In the genomic region with DNA sequence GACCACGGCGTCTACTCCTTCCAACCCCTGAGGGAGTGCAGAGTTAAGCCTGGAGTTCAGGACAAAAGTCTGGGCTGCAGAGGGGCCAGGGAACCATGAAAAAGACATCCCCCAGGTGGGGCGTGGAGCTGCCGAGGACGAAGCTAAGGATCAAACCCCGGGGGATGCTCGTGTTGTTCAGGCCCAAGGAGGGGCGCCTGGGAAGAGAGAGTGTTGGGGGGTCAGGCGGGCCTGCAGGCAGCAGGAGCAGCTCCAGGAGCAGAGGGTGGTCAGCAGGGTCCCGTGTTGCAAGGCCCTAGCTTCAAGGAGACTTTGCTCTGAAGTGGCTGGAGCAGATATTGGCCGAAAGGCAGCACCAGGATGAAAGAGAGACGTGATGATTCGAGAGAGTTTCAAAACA, we compare ENCODE assay signal across 18 cellular contexts. TPM values are rescaled to one million over a fixed set of nuclear protein-coding genes. Genes with fewer than 3 reads are reported as not detected.
DNase-seq lines count a peak whose midpoint lies in the region; TF ChIP-seq lines count a peak whose summit lies in the region.
"Had no signal": no experiment of that assay in that cellular context is flagged by ENCODE, and none has a peak within 500 bp of the region (broad histone marks: within the 10 kb centered on the region; RNA-seq: fewer than 3 reads in every experiment).

No MANE protein-coding gene starts in this region.

- no peaks in the 10 kb centered on the region for H3K27me3 ChIP-seq in neuronal stem cell (ENCODE audit: control insufficient read depth in 3 of 3, insufficient read depth in 3 of 3, low read depth in 1 of 3, low read length in 3 of 3)
- peaks cover 7% of the 10 kb centered on the region for H3K27me3 ChIP-seq in colonic mucosa

- peak overlapping the region; percentile 35 for H2BK5ac ChIP-seq in neuronal stem cell (ENCODE audit: low read length)

- no peak overlapping the region for H2BK12ac ChIP-seq in neuronal stem cell (ENCODE audit: low read length)

- no peak overlapping the region for H3K23ac ChIP-seq in neuronal stem cell (ENCODE audit: low read depth, low read length, poor library complexity)

- peak overlapping the region in 1 of 2 donors; percentile 65 for H3K4me3 Mint-ChIP-seq in CD14-positive monocyte
- H3K4me3 Mint-ChIP-seq: IgD-negative memory B cell had no signal

- peaks cover 4 to 11% of the 10 kb centered on the region in 2 donors for H3K36me3 Mint-ChIP-seq in CD14-positive monocyte
- H3K36me3 Mint-ChIP-seq: IgD-negative memory B cell had no signal

- H3K14ac ChIP-seq in neuronal stem cell (ENCODE audit: low read length): no peak overlapping the region

- H3K18ac ChIP-seq in neuronal stem cell (ENCODE audit: low read length): peak overlapping the region; percentile 20

- H3K27ac ChIP-seq in epithelial cell of prostate (peak overlapping the region; percentile 53), neuronal stem cell (replicated peaks; ENCODE audit: low read length) (no peak overlapping the region), coronary artery (no peak overlapping the region), colonic mucosa (no peak overlapping the region)

- H3K4me1 Mint-ChIP-seq in CD14-positive monocyte: peaks cover 33% of the 10 kb centered on the region

- H3K9me3 Mint-ChIP-seq in CD14-positive monocyte: peaks cover 0 to 11% (median 5%) of the 10 kb centered on the region in 7 donors

- peak overlapping the region; percentile 34 for H2BK15ac ChIP-seq in neuronal stem cell (ENCODE audit: low read length)

- H2AK5ac ChIP-seq in neuronal stem cell (ENCODE audit: low read depth, low read length): no peak overlapping the region

- H3K9ac ChIP-seq in neuronal stem cell (ENCODE audit: low read depth, low read length, poor library complexity) (no peak overlapping the region), colonic mucosa (ENCODE audit: low read depth in 2 of 2, low read length in 2 of 2) (no peak overlapping the region)
- H3K9ac ChIP-seq: SK-N-SH had no signal

- no peak for TF ChIP-seq CTCF in CD14-positive monocyte (IDR thresholded peaks at IDR 0.05)
- no peak for TF ChIP-seq CTCF in coronary artery (IDR thresholded peaks at IDR 0.05)
- no peak for TF ChIP-seq CTCF in colonic mucosa (IDR thresholded peaks at IDR 0.05)

- H3K27ac Mint-ChIP-seq in CD14-positive monocyte: peak overlapping the region; percentile 35 to 95 (median 54)
- H3K27ac Mint-ChIP-seq: IgD-negative memory B cell had no signal

- H3K27me3 Mint-ChIP-seq in CD14-positive monocyte (ENCODE audit: low read depth in 3 of 3): peaks cover 36 to 66% (median 40%) of the 10 kb centered on the region in 3 donors

- no peak overlapping the region for H3K4me2 ChIP-seq in neuronal stem cell (ENCODE audit: insufficient read depth, low read length, poor library complexity, severe bottlenecking)
- H3K4me2 ChIP-seq: SK-N-SH had no signal

- H3K4ac ChIP-seq in neuronal stem cell (ENCODE audit: low read length): no peak overlapping the region

- no peak overlapping the region for H2AFZ ChIP-seq in neuronal stem cell (ENCODE audit: low read length)

- no CpG with 5 or more reads among the region's 13 CpGs for WGBS in neuronal stem cell (ENCODE audit: extremely low coverage in 2 of 2, insufficient read length in 2 of 2, insufficient replicate concordance in 1 of 2), 2 donors

- no peak overlapping the region for H4K8ac ChIP-seq in neuronal stem cell (ENCODE audit: low read depth, low read length)

- DNase-seq in CD14-positive monocyte (ENCODE audit: low spot score) (no peak), MV-4-11 (lab: John Stamatoyannopoulos, UW) (peak; percentile 8), epithelial cell of prostate (ENCODE audit: low read depth, low spot score) (no peak), neuronal stem cell (ENCODE audit: low spot score) (no peak), coronary artery (ENCODE audit: low spot score) (no peak), NCI-H2029 (lab: John Stamatoyannopoulos, UW) (no peak), colonic mucosa (no peak), amniotic stem cell (lab: John Stamatoyannopoulos, UW) (no peak)
- DNase-seq: BE2C, NCI-H1436 treated with DMSO at 0.1 percent for 48 hours, NCI-H2081, NCI-H510A, NCI-H774, SHP77, SK-N-SH had no signal

- H3K9me3 ChIP-seq in neuronal stem cell (replicated peaks in 1 of 2; ENCODE audit: control insufficient read depth in 2 of 2, insufficient read depth in 1 of 2, low read depth in 1 of 2, low read length in 2 of 2): no peaks in the 10 kb centered on the region
- H3K9me3 ChIP-seq in colonic mucosa: no peaks in the 10 kb centered on the region
- H3K9me3 ChIP-seq: BE2C, HAP-1, SK-N-SH had no signal

- no peak overlapping the region for H4K91ac ChIP-seq in neuronal stem cell (ENCODE audit: low read depth, low read length, poor library complexity)

- H3K79me1 ChIP-seq in neuronal stem cell (ENCODE audit: low read depth, low read length): peaks cover 6% of the 10 kb centered on the region

- H3K36me3 ChIP-seq in neuronal stem cell (replicated peaks in 1 of 2; ENCODE audit: control insufficient read depth in 2 of 2, insufficient read depth in 2 of 2, low read length in 2 of 2) (peaks cover 2 to 22% of the 10 kb centered on the region in 2 donors), colonic mucosa (no peaks in the 10 kb centered on the region)
- H3K36me3 ChIP-seq: BE2C, HAP-1 had no signal

- H2BK120ac ChIP-seq in neuronal stem cell (ENCODE audit: low read depth, low read length): no peak overlapping the region

- H3K4me1 ChIP-seq in neuronal stem cell (ENCODE audit: control insufficient read depth in 2 of 2, insufficient read depth in 1 of 2, low read depth in 1 of 2, low read length in 2 of 2) (peaks cover 18 to 48% of the 10 kb centered on the region in 2 donors), colonic mucosa (no peaks in the 10 kb centered on the region)
- H3K4me1 ChIP-seq: BE2C had no signal

- intact Hi-C loops in CD14-positive monocyte (cut with micrococcal nuclease) (no loop called here), colonic mucosa (cut with DNase I) (no loop called here)

- H3K4me3 ChIP-seq in neuronal stem cell (ENCODE audit: low read length in 2 of 2) (no peak overlapping the region), coronary artery (no peak overlapping the region), colonic mucosa (no peak overlapping the region)
- H3K4me3 ChIP-seq: HAP-1 had no signal

RNA-seq across cellular contexts. Expression of a gene that starts 26.7 kb away (rescaled TPM):
- 1 to 10 TPM in 1 of 2 donors, under 1 TPM in 1; 0.33 to 1.4 TPM for polyA plus RNA-seq in CD14-positive monocyte
- polyA plus RNA-seq in neuronal stem cell (2013, experiment 1 of 2): 23.1 TPM
- polyA plus RNA-seq in neuronal stem cell (2013, experiment 2 of 2): 20.8 TPM
- under 1 TPM; 0.25 to 0.42 TPM for total RNA-seq in colonic mucosa
- total RNA-seq: HT1080 had no signal
- polyA plus RNA-seq: IgD-negative memory B cell had no signal

RNA-seq across cellular contexts. Expression of a gene that starts 41.7 kb away (rescaled TPM):
- 1 to 10 TPM; 1.8 to 4.0 TPM for polyA plus RNA-seq in CD14-positive monocyte
- polyA plus RNA-seq in neuronal stem cell (2013, experiment 1 of 2): 0.20 TPM
- 0.25 TPM for polyA plus RNA-seq in neuronal stem cell (2013, experiment 2 of 2)
- total RNA-seq in colonic mucosa: 10 to 100 TPM in 1 of 2 donors, 1 to 10 TPM in 1; 9.4 to 11.9 TPM

RNA-seq across cellular contexts. Expression of a gene that starts 47.9 kb away (rescaled TPM):
- polyA plus RNA-seq in CD14-positive monocyte: not detected
- polyA plus RNA-seq in neuronal stem cell (2013, experiment 1 of 2): 0.32 TPM
- polyA plus RNA-seq in neuronal stem cell (2013, experiment 2 of 2): 0.18 TPM
- total RNA-seq in colonic mucosa: not detected
- total RNA-seq: HT1080 had no signal
- polyA plus RNA-seq: IgD-negative memory B cell, SK-N-SH had no signal
